Comparison of ENCODE assay signal across 21 cellular contexts in genomic region chr6:101851911-101852310, GRCh38.
DNase-seq lines count a peak whose midpoint lies in the region; ATAC-seq, FAIRE-seq and TF ChIP-seq lines count a peak whose summit lies in the region.
"Had no signal": no experiment of that assay in that cellular context is flagged by ENCODE, and none has a peak within 500 bp of the region (broad histone marks: within the 10 kb centered on the region; RNA-seq: fewer than 3 reads in every experiment).

No MANE protein-coding gene starts in this region.

- H3K27me3 ChIP-seq in right lobe of liver (no peaks in the 10 kb centered on the region), HepG2 (ENCODE audit: control insufficient read depth in 1 of 2, insufficient read depth in 2 of 2, low read length in 2 of 2) (no peaks in the 10 kb centered on the region), aorta (ENCODE audit: control insufficient read depth in 1 of 2, insufficient read depth in 2 of 2, low read length in 1 of 2) (no peaks in the 10 kb centered on the region)
- H3K27me3 ChIP-seq: BLaER1 treated with 17β-estradiol and CSF1 and Interleukin-3, amounts not matched to agents 10 nM and 100 nM had no signal

- no peaks in the 10 kb centered on the region for H3K79me2 ChIP-seq in HepG2 (ENCODE audit: insufficient read depth, low read length)

- H3K4me1 Mint-ChIP-seq in activated naive CD4-positive, alpha-beta T cell treated with anti-CD3 and anti-CD28 coated beads, Interleukin-2, amount 10 ng/mL, durations not matched to agents 7 days and 5 days, result no peaks in the 10 kb centered on the region

- H3K27me3 Mint-ChIP-seq in activated naive CD4-positive, alpha-beta T cell treated with anti-CD3 and anti-CD28 coated beads, Interleukin-2, amount 10 ng/mL, durations not matched to agents 7 days and 5 days, result no peaks in the 10 kb centered on the region

- H3K27ac Mint-ChIP-seq in activated naive CD4-positive, alpha-beta T cell treated with anti-CD3 and anti-CD28 coated beads, Interleukin-2, amount 10 ng/mL, durations not matched to agents 7 days and 5 days, result no peak overlapping the region
- H3K27ac Mint-ChIP-seq: CD8-positive, alpha-beta T cell; H9 had no signal

- ATAC-seq in right lobe of liver (peak in 3 of 4 donors; percentile 47 to 59 (median 50)), HepG2 (no peak), aorta (ENCODE audit: low FRiP score) (no peak), GM19397 (IDR thresholded peaks at IDR 0.05; ENCODE audit: unreplicated experiment) (no peak)
- ATAC-seq: CD8-positive, alpha-beta T cell; K562 had no signal

- no TSS peak for BruUV-seq in HepG2 (replicated peaks; lab: Mats Ljungman, UMichigan)

- H3K9me3 ChIP-seq in right lobe of liver, result no peaks in the 10 kb centered on the region
- no peaks in the 10 kb centered on the region for H3K9me3 ChIP-seq in HepG2 (ENCODE audit: low read length)
- H3K9me3 ChIP-seq in aorta (ENCODE audit: control insufficient read depth, low read length), result no peaks in the 10 kb centered on the region
- H3K9me3 ChIP-seq: BLaER1 treated with 17β-estradiol and CSF1 and Interleukin-3, amounts not matched to agents 10 nM and 100 nM had no signal

- POLR2A ChIA-PET in HepG2 (lab: Yijun Ruan, JAX), result no interaction called here

- no peaks in the 10 kb centered on the region for H3K36me3 Mint-ChIP-seq in activated naive CD4-positive, alpha-beta T cell treated with anti-CD3 and anti-CD28 coated beads, Interleukin-2, amount 10 ng/mL, durations not matched to agents 7 days and 5 days
- H3K36me3 Mint-ChIP-seq: CD8-positive, alpha-beta T cell had no signal

- FAIRE-seq in HepG2 (lab: Jason Lieb, UNC), result no peak
- no peak for FAIRE-seq in GM19239 (lab: Jason Lieb, UNC)
- FAIRE-seq: K562 had no signal

- TF ChIP-seq CTCF in right lobe of liver (IDR thresholded peaks at IDR 0.05), result no peak
- TF ChIP-seq CTCF in HepG2 (CRISPR knock-in tag; IDR thresholded peaks at IDR 0.05), result no peak
- no peak for TF ChIP-seq CTCF in cardiac fibroblast (IDR thresholded peaks at IDR 0.05; ENCODE audit: low read depth, low read length)
- no peak for TF ChIP-seq CTCF in fibroblast of the aortic adventitia (IDR thresholded peaks at IDR 0.05; ENCODE audit: insufficient read depth, low read length)

- DNase-seq in right lobe of liver (no peak), HepG2 (ENCODE audit: low spot score) (no peak), cardiac fibroblast (ENCODE audit: low read depth in 2 of 2) (peak; percentile 64 to 77), fibroblast of the aortic adventitia (ENCODE audit: low read depth) (peak; percentile 79), aorta (no peak), GM19239 (ENCODE audit: insufficient read length, low spot score) (no peak)
- no peak for DNase-seq in activated naive CD4-positive, alpha-beta T cell treated with anti-CD3 and anti-CD28 coated beads, Interleukin-2, amount 10 ng/mL, durations not matched to agents 7 days and 5 days
- DNase-seq: 8988T; Calu3; CD8-positive, alpha-beta T cell; H9; NCI-H1105 treated with DMSO at 0.1 percent for 48 hours; NCI-H187; NCI-H2227 treated with DMSO at 0.1 percent for 48 hours; NCI-H510A treated with DMSO at 0.1 percent for 48 hours; NCI-H774; SHP77 had no signal

- TF ChIP-seq RAD21 in HepG2 (CRISPR knock-in tag; IDR thresholded peaks at IDR 0.05), result no peak

- no peak overlapping the region for H3K4me2 ChIP-seq in HepG2 (ENCODE audit: low read depth, low read length)
- H3K4me2 ChIP-seq: BLaER1 treated with 17β-estradiol and CSF1 and Interleukin-3, amounts not matched to agents 10 nM and 100 nM had no signal

- H4K20me1 ChIP-seq in HepG2 (ENCODE audit: insufficient read depth, low read length), result no peaks in the 10 kb centered on the region
- H4K20me1 ChIP-seq: BLaER1 treated with 17β-estradiol and CSF1 and Interleukin-3, amounts not matched to agents 10 nM and 100 nM had no signal

- in situ Hi-C loops in HepG2 (cut with HindIII; ENCODE audit: extremely low pct_ligation_motif_present, low pct_unique_long_range_greater_than_20kb), result no loop called here

- TF ChIP-seq POLR2A in right lobe of liver (IDR thresholded peaks at IDR 0.05) (no peak), HepG2 (IDR thresholded peaks at IDR 0.05; ENCODE audit: insufficient read depth in 1 of 2, low read depth in 2 of 2, low read length in 2 of 2) (no peak)

- H3K4me3 Mint-ChIP-seq in activated naive CD4-positive, alpha-beta T cell treated with anti-CD3 and anti-CD28 coated beads, Interleukin-2, amount 10 ng/mL, durations not matched to agents 7 days and 5 days, result no peak overlapping the region
- H3K4me3 Mint-ChIP-seq: CD8-positive, alpha-beta T cell; H9 had no signal

- H3K36me3 ChIP-seq in right lobe of liver, result no peaks in the 10 kb centered on the region
- no peaks in the 10 kb centered on the region for H3K36me3 ChIP-seq in HepG2 (replicated peaks in 1 of 2; ENCODE audit: control insufficient read depth in 1 of 2, insufficient read depth in 2 of 2, low read length in 2 of 2)
- no peaks in the 10 kb centered on the region for H3K36me3 ChIP-seq in aorta (ENCODE audit: control insufficient read depth in 1 of 2, insufficient read depth in 2 of 2, low read length in 1 of 2)
- H3K36me3 ChIP-seq: BLaER1 treated with 17β-estradiol and CSF1 and Interleukin-3, amounts not matched to agents 10 nM and 100 nM had no signal

- H3K4me3 ChIP-seq in right lobe of liver (no peak overlapping the region), HepG2 (replicated peaks in 1 of 3; ENCODE audit: insufficient read depth in 1 of 3, low read depth in 2 of 3, low read length in 3 of 3) (no peak overlapping the region), cardiac fibroblast (replicated peaks in 1 of 2; ENCODE audit: low read depth in 2 of 2, low read length in 2 of 2) (no peak overlapping the region), fibroblast of the aortic adventitia (ENCODE audit: low read depth, low read length) (no peak overlapping the region), aorta (ENCODE audit: low read length in 2 of 2) (no peak overlapping the region)
- H3K4me3 ChIP-seq: BLaER1 treated with 17β-estradiol and CSF1 and Interleukin-3, amounts not matched to agents 10 nM and 100 nM; K562; SK-N-MC had no signal

- H2AFZ ChIP-seq in HepG2 (ENCODE audit: low read length), result no peak overlapping the region

- CTCF ChIA-PET in HepG2 (lab: Yijun Ruan, JAX; ENCODE audit: low intra/inter-chr PET ratio, low total read pairs), result no interaction called here
- CTCF ChIA-PET in activated naive CD4-positive, alpha-beta T cell treated with anti-CD3 and anti-CD28 coated beads, Interleukin-2, amount 10 ng/mL, durations not matched to agents 7 days and 5 days (lab: Charles Lee), result no interaction called here

- H3K27ac ChIP-seq in right lobe of liver (no peak overlapping the region), HepG2 (ENCODE audit: extremely low read length, insufficient read depth, low read length) (no peak overlapping the region), aorta (ENCODE audit: low read depth in 1 of 2, low read length in 2 of 2) (no peak overlapping the region)
- H3K27ac ChIP-seq: BLaER1 treated with 17β-estradiol and CSF1 and Interleukin-3, amounts not matched to agents 10 nM and 100 nM; SK-N-MC had no signal

- H3K4me1 ChIP-seq in right lobe of liver, result no peaks in the 10 kb centered on the region
- no peaks in the 10 kb centered on the region for H3K4me1 ChIP-seq in HepG2 (ENCODE audit: insufficient read depth, low read length)
- H3K4me1 ChIP-seq in aorta (ENCODE audit: control insufficient read depth in 1 of 2, insufficient read depth in 2 of 2, low read length in 2 of 2), result peaks cover 0 to 2% of the 10 kb centered on the region in 2 donors
- H3K4me1 ChIP-seq: BLaER1 treated with 17β-estradiol and CSF1 and Interleukin-3, amounts not matched to agents 10 nM and 100 nM had no signal

- 24% methylated on average over 1 of the region's 1 CpG for WGBS in right lobe of liver (ENCODE audit: insufficient coverage, low coverage, low lambda C conversion rate, missing lambda C conversion rate)
- WGBS in HepG2 (ENCODE audit: low lambda C conversion rate), result 0% methylated on average over 1 of the region's 1 CpG
- 9 to 25% methylated on average over 1 of the region's 1 CpG for WGBS in aorta, 2 donors

- intact Hi-C loops in right lobe of liver (cut with DNase I), result no loop called here
- intact Hi-C loops in HepG2 (cut with micrococcal nuclease; ENCODE audit: unreplicated experiment), result no loop called here
- intact Hi-C loops in aorta (cut with DNase I), result no loop called here

- TF ChIP-seq EP300 in HepG2 (IDR thresholded peaks at IDR 0.05; ENCODE audit: low read depth in 2 of 2, low read length in 2 of 2) (no peak), HepG2 (CRISPR knock-in tag; IDR thresholded peaks at IDR 0.05; ENCODE audit: borderline replicate concordance) (no peak)

- H3K9ac ChIP-seq in HepG2 (ENCODE audit: insufficient read depth, low read depth, low read length), result no peak overlapping the region
- H3K9ac ChIP-seq: BLaER1 treated with 17β-estradiol and CSF1 and Interleukin-3, amounts not matched to agents 10 nM and 100 nM had no signal

- no peaks in the 10 kb centered on the region for H3K9me3 Mint-ChIP-seq in activated naive CD4-positive, alpha-beta T cell treated with anti-CD3 and anti-CD28 coated beads, Interleukin-2, amount 10 ng/mL, durations not matched to agents 7 days and 5 days
- H3K9me3 Mint-ChIP-seq: H9 had no signal

TF ChIP-seq in HepG2, 621 proteins besides CTCF, POLR2A, EP300 and RAD21:
- TF ChIP-seq MAFG (CRISPR knock-in tag; IDR thresholded peaks at IDR 0.05) (no peak), CENPT (CRISPR knock-in tag; IDR thresholded peaks at IDR 0.05; ENCODE audit: low read depth) (no peak), BRD4 (CRISPR knock-in tag; IDR thresholded peaks at IDR 0.05) (no peak), ZNF337 (CRISPR knock-in tag; IDR thresholded peaks at IDR 0.05; ENCODE audit: borderline replicate concordance, low read depth) (no peak), GATAD2A (CRISPR knock-in tag; IDR thresholded peaks at IDR 0.05) (no peak), ATAD3A (CRISPR knock-in tag; IDR thresholded peaks at IDR 0.05) (no peak), ZBTB1 (CRISPR knock-in tag; IDR thresholded peaks at IDR 0.05; ENCODE audit: borderline replicate concordance) (no peak), CC2D1A (CRISPR knock-in tag; IDR thresholded peaks at IDR 0.05) (no peak), ARNT (IDR thresholded peaks at IDR 0.05) (no peak)
- TF ChIP-seq, protein P1, sequence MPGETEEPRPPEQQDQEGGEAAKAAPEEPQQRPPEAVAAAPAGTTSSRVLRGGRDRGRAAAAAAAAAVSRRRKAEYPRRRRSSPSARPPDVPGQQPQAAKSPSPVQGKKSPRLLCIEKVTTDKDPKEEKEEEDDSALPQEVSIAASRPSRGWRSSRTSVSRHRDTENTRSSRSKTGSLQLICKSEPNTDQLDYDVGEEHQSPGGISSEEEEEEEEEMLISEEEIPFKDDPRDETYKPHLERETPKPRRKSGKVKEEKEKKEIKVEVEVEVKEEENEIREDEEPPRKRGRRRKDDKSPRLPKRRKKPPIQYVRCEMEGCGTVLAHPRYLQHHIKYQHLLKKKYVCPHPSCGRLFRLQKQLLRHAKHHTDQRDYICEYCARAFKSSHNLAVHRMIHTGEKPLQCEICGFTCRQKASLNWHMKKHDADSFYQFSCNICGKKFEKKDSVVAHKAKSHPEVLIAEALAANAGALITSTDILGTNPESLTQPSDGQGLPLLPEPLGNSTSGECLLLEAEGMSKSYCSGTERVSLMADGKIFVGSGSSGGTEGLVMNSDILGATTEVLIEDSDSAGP (CRISPR knock-in tag; IDR thresholded peaks at IDR 0.05; ENCODE audit: borderline replicate concordance), result no peak
TF ChIP-seq in HepG2: peak in this region for 0.

Comparison
In these comparisons a context has a peak if more than half of its experiments do, and no peak if none do; other contexts are left out.
1. ATAC-seq: peak in right lobe of liver (3 of 4); none in HepG2 (single experiment), aorta (single experiment) and GM19397 (single experiment).
2. DNase-seq: peak in cardiac fibroblast (2 of 2) and fibroblast of the aortic adventitia (single experiment); none in right lobe of liver (0 of 3), HepG2 (single experiment), aorta (0 of 2), activated naive CD4-positive, alpha-beta T cell treated with anti-CD3 and anti-CD28 coated beads, Interleukin-2, amount 10 ng/mL, durations not matched to agents 7 days and 5 days (single experiment) and GM19239 (single experiment).